ENCODE assay signal across 20 cellular contexts in the genomic region with DNA sequence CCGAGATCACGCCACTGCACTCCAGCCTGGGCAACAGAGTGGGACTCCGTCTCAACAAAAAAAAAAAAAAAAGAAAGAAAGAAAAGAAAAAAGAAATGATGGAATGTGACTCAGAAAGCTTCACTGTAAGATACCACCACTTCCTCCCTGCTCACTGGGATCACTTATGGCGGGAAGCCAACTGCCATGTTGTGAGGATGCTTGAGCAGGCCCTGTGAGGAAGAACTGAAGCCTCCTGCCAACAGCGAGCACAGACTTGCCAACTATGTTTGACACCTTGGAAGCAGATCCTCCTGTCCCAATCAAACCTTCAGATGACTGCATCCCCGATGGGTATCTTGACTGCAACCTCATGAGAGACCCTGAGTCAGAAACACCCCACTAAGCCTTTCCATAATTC. TPM values are rescaled to one million over a fixed set of nuclear protein-coding genes. Genes with fewer than 3 reads are reported as not detected.
DNase-seq lines count a peak whose midpoint lies in the region; ATAC-seq and TF ChIP-seq lines count a peak whose summit lies in the region.
"Had no signal": no experiment of that assay in that cellular context is flagged by ENCODE, and none has a peak within 500 bp of the region (broad histone marks: within the 10 kb centered on the region; RNA-seq: fewer than 3 reads in every experiment).

No MANE protein-coding gene starts in this region.

- no peak overlapping the region for H3K27ac ChIP-seq in brain microvascular endothelial cell
- H3K27ac ChIP-seq: adrenal gland; BLaER1 treated with 17β-estradiol and CSF1 and Interleukin-3, amounts not matched to agents 10 nM and 100 nM; neural progenitor cell; SK-N-MC; spleen had no signal

- peaks cover 0 to 3% (median 0%) of the 10 kb centered on the region in 7 donors for H3K9me3 Mint-ChIP-seq in CD14-positive monocyte
- H3K9me3 Mint-ChIP-seq: neural progenitor cell had no signal

- no peak for ATAC-seq in GM18520 (IDR thresholded peaks at IDR 0.05; ENCODE audit: unreplicated experiment)
- ATAC-seq: HepG2 had no signal

- DNase-seq in GM04504 (ENCODE audit: low read depth) (peak; percentile 3), NCI-H2171 (lab: John Stamatoyannopoulos, UW) (peak; percentile 18), brain microvascular endothelial cell (peak; percentile 27), kidney tubule cell (ENCODE audit: low spot score) (peak; percentile 55), ecto neural progenitor cell (ENCODE audit: low spot score) (no peak), CD14-positive monocyte (ENCODE audit: low spot score) (no peak)
- DNase-seq: activated gamma-delta T cell; cerebellar nuclear complex; midbrain; NCI-H1930; NCI-H526; spleen; stimulated activated CD8-positive, alpha-beta memory T cell treated with anti-CD3 and anti-CD28 coated beads, Interleukin-4, amount 100 ng/mL, for 48 hours; T1000 had no signal

- intact Hi-C loops in CD14-positive monocyte (cut with micrococcal nuclease), result no loop called here

- H3K27ac Mint-ChIP-seq in CD14-positive monocyte, result no peak overlapping the region
- H3K27ac Mint-ChIP-seq: neural progenitor cell had no signal

- no peak overlapping the region for H3K4me3 ChIP-seq in brain microvascular endothelial cell (ENCODE audit: low read depth, low read length)
- H3K4me3 ChIP-seq: adrenal gland; BLaER1 treated with 17β-estradiol and CSF1 and Interleukin-3, amounts not matched to agents 10 nM and 100 nM; neural progenitor cell; SK-N-MC; spleen had no signal

- H3K4me1 Mint-ChIP-seq in CD14-positive monocyte, result peaks cover 4% of the 10 kb centered on the region

- peaks cover 0 to 3% of the 10 kb centered on the region in 2 donors for H3K36me3 Mint-ChIP-seq in CD14-positive monocyte
- H3K36me3 Mint-ChIP-seq: neural progenitor cell had no signal

- H3K27me3 ChIP-seq in brain microvascular endothelial cell (replicated peaks), result peaks cover 13% of the 10 kb centered on the region
- H3K27me3 ChIP-seq: adrenal gland; BLaER1 treated with 17β-estradiol and CSF1 and Interleukin-3, amounts not matched to agents 10 nM and 100 nM had no signal

- H3K4me3 Mint-ChIP-seq in CD14-positive monocyte, result no peak overlapping the region
- H3K4me3 Mint-ChIP-seq: neural progenitor cell had no signal

- in situ Hi-C loops in brain microvascular endothelial cell (cut with HindIII; ENCODE audit: low pct_ligation_motif_present, low sequenced_read_pairs), result no loop called here

- H3K27me3 Mint-ChIP-seq in CD14-positive monocyte (ENCODE audit: low read depth in 3 of 3), result peaks cover 26 to 38% (median 35%) of the 10 kb centered on the region in 3 donors

- H3K36me3 ChIP-seq in brain microvascular endothelial cell (replicated peaks), result no peaks in the 10 kb centered on the region
- H3K36me3 ChIP-seq: adrenal gland; BLaER1 treated with 17β-estradiol and CSF1 and Interleukin-3, amounts not matched to agents 10 nM and 100 nM; neural progenitor cell; spleen had no signal

- TF ChIP-seq CTCF in brain microvascular endothelial cell (IDR thresholded peaks at IDR 0.05; ENCODE audit: low read depth, low read length, missing control alignments) (no peak), CD14-positive monocyte (IDR thresholded peaks at IDR 0.05) (no peak)

RNA-seq across cellular contexts. Expression of a gene that starts 8.3 kb away (rescaled TPM):
- polyA plus RNA-seq in CD14-positive monocyte, result not detected

RNA-seq across cellular contexts. Expression of a gene that starts 32.8 kb away (rescaled TPM):
- polyA plus RNA-seq in CD14-positive monocyte, result not detected

RNA-seq across cellular contexts. Expression of a gene that starts 36.2 kb away (rescaled TPM):
- polyA plus RNA-seq in CD14-positive monocyte, result not detected

RNA-seq across cellular contexts. Expression of a gene that starts 53.4 kb away (rescaled TPM):
- 10 to 100 TPM; 32.2 to 36.6 TPM for polyA plus RNA-seq in CD14-positive monocyte

Comparison
In these comparisons a context has a peak if more than half of its experiments do, and no peak if none do; other contexts are left out.
1. DNase-seq: peak in GM04504 (single experiment), NCI-H2171 (single experiment), brain microvascular endothelial cell (single experiment) and kidney tubule cell (single experiment); none in ecto neural progenitor cell (single experiment) and CD14-positive monocyte (single experiment).